Comparison of ENCODE assay signal across 8 cellular contexts in the genomic region with DNA sequence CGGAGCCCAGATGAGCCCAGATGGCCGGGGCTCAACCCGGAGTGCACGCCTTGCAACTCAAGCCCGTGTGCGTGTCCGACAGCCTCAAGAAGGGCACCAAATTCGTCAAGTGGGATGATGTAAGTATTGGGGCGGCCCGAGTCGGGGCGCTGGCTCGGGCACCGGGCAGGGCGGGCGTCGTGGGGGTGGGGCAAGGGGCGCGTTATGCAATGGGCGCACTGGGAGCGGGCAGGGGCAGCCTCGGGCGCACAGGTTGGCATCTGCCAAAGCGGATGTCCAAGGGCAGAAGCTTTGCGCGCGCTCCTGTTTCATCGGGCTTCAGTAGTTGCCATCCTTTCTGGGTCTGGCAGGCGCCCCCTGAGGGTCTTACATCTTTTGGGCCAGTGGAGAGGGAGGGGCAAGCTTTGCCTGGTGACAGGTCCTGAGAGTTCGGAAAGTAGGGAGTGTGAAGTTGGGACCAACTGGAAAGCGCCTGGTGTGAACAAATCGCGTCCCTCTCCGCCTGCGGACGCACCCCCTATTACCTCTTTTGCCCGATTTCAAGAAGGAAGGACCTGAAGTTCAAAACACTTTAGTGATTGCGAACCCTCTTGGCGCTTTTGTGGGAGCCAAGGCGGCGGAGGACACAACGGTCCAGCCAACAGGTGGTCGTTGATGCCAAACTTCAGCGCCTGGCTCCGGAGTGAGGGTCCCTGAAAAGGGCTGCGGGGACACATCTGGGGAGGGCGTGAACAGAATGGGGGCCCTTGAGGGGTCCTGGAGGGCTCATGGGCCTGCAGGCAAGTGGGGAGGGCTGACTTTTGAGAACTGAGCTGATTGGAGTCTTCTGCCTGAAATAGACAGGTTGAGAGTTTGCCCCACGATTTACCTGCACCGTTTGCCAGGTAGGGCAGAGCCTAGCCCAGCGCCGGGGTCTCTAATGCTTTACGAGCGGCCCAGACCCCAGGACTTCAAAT.
DNase-seq lines count a peak whose midpoint lies in the region; ATAC-seq and TF ChIP-seq lines count a peak whose summit lies in the region.

No MANE protein-coding gene starts in this region.

- H3K27me3 ChIP-seq in HUES6 (ENCODE audit: control insufficient read depth, insufficient read depth, low read length), result peaks cover 26% of the 10 kb centered on the region

- H3K9ac ChIP-seq in HUES6 (ENCODE audit: low read length), result peak overlapping the region; percentile 54

- no peaks in the 10 kb centered on the region for H3K36me3 ChIP-seq in HUES6 (ENCODE audit: control insufficient read depth, insufficient read depth, low read length)

- H3K4me3 ChIP-seq in HUES6 (ENCODE audit: low read depth, low read length) (peak overlapping the region; percentile 78), retinal pigment epithelial cell (ENCODE audit: low read length) (peak overlapping the region; percentile 39)

- peak; percentile 43 for DNase-seq in CD1c-positive myeloid dendritic cell (ENCODE audit: extremely low spot score)
- peak in 31 of 56 donors; percentile 3 to 51 (median 30) for DNase-seq in amygdala (lab: John Stamatoyannopoulos, UW)
- DNase-seq in hypothalamus (lab: John Stamatoyannopoulos, UW), result peak in 35 of 51 donors; percentile 6 to 68 (median 35)
- no peak for DNase-seq in retinal pigment epithelial cell (ENCODE audit: low read depth)
- DNase-seq in HPDE6-E6E7 (ENCODE audit: extremely low spot score), result no peak

- H3K27ac ChIP-seq in HUES6 (ENCODE audit: low read depth, low read length), result no peak overlapping the region

- TF ChIP-seq CTCF in retinal pigment epithelial cell (conservative IDR thresholded peaks at IDR 0.05; ENCODE audit: low read depth, low read length), result no peak

- H3K9me3 ChIP-seq in HUES6 (ENCODE audit: control insufficient read depth, insufficient read depth, low read depth, low read length), result 0 out of 2 replicates have a peak, but pooled peaks cover 2% of the 10 kb centered on the region

- ATAC-seq in HG02571 (IDR thresholded peaks at IDR 0.05; ENCODE audit: unreplicated experiment) (no peak), GM21360 (IDR thresholded peaks at IDR 0.05; ENCODE audit: unreplicated experiment) (no peak)

- H3K4me1 ChIP-seq in HUES6 (ENCODE audit: control insufficient read depth, insufficient read depth, low read length), result peaks cover 24% of the 10 kb centered on the region

Comparison
In these comparisons a context has a peak if more than half of its experiments do, and no peak if none do; other contexts are left out.
1. DNase-seq: peak in CD1c-positive myeloid dendritic cell (single experiment), amygdala (31 of 56) and hypothalamus (35 of 51); none in retinal pigment epithelial cell (single experiment) and HPDE6-E6E7 (single experiment).